ENCODE assay signal across 11 cellular contexts in genomic region chr2:158619496-158619895, GRCh38.
DNase-seq lines count a peak whose midpoint lies in the region; ATAC-seq and TF ChIP-seq lines count a peak whose summit lies in the region.
"Had no signal": no experiment of that assay in that cellular context is flagged by ENCODE, and none has a peak within 500 bp of the region (broad histone marks: within the 10 kb centered on the region; RNA-seq: fewer than 3 reads in every experiment).

No MANE protein-coding gene starts in this region.

- H3K36me3 ChIP-seq in HUES6 (ENCODE audit: control insufficient read depth, insufficient read depth, low read length): peaks cover 42% of the 10 kb centered on the region
- peaks cover 12% of the 10 kb centered on the region for H3K36me3 ChIP-seq in brain microvascular endothelial cell (replicated peaks)
- H3K36me3 ChIP-seq in mesendoderm (ENCODE audit: control insufficient read depth, insufficient read depth, low read length): peaks cover 4% of the 10 kb centered on the region

- peaks cover 11% of the 10 kb centered on the region for H3K4me1 ChIP-seq in HUES6 (ENCODE audit: control insufficient read depth, insufficient read depth, low read length)
- H3K4me1 ChIP-seq in mesendoderm (ENCODE audit: control insufficient read depth, low read depth, low read length): peaks cover 8% of the 10 kb centered on the region

- no peak overlapping the region for H3K27ac Mint-ChIP-seq in stimulated activated naive CD8-positive, alpha-beta T cell treated with anti-CD3 and anti-CD28 coated beads, Interleukin-15, amount 100 ng/mL, for 72 hours

- no peaks in the 10 kb centered on the region for H3K9me3 ChIP-seq in HUES6 (ENCODE audit: control insufficient read depth, insufficient read depth, low read depth, low read length)

- no CpG with 5 or more reads among the region's 2 CpGs for WGBS in mesendoderm (ENCODE audit: extremely low coverage, insufficient coverage, low lambda C conversion rate)

- H2AK5ac ChIP-seq in mesendoderm (ENCODE audit: low read length): peak overlapping the region; percentile 62

- in situ Hi-C loops in brain microvascular endothelial cell (cut with HindIII; ENCODE audit: low pct_ligation_motif_present, low sequenced_read_pairs): no loop called here

- H3K9ac ChIP-seq in HUES6 (ENCODE audit: low read length): no peak overlapping the region
- H3K9ac ChIP-seq in mesendoderm (ENCODE audit: low read length): no peak overlapping the region

- ATAC-seq in HG03565 (IDR thresholded peaks at IDR 0.05; ENCODE audit: unreplicated experiment) (no peak), HG02763 (IDR thresholded peaks at IDR 0.05; ENCODE audit: unreplicated experiment) (no peak)
- no peak for ATAC-seq in stimulated activated naive CD8-positive, alpha-beta T cell treated with anti-CD3 and anti-CD28 coated beads, Interleukin-15, amount 100 ng/mL, for 72 hours

- H3K56ac ChIP-seq in mesendoderm (ENCODE audit: low read length): peak overlapping the region; percentile 65

- H3K27ac ChIP-seq in HUES6 (ENCODE audit: low read depth, low read length) (peak overlapping the region; percentile 60), brain microvascular endothelial cell (peak overlapping the region; percentile 54), mesendoderm (ENCODE audit: low read depth, low read length) (peak overlapping the region; percentile 69)

- no peak overlapping the region for H3K18ac ChIP-seq in mesendoderm (ENCODE audit: low read length)

- no peaks in the 10 kb centered on the region for H3K79me2 ChIP-seq in mesendoderm (ENCODE audit: control insufficient read depth, insufficient read depth, low read length)

- no peak overlapping the region for H2BK120ac ChIP-seq in mesendoderm (ENCODE audit: low read depth, low read length)

- no peak overlapping the region for H3K23ac ChIP-seq in mesendoderm (ENCODE audit: low read length)

- H3K4me3 Mint-ChIP-seq in stimulated activated naive CD8-positive, alpha-beta T cell treated with anti-CD3 and anti-CD28 coated beads, Interleukin-15, amount 100 ng/mL, for 72 hours: no peak overlapping the region
- H3K4me3 Mint-ChIP-seq: nephron had no signal

- H3K4me2 ChIP-seq in mesendoderm (ENCODE audit: low read length): no peak overlapping the region

- H4K5ac ChIP-seq in mesendoderm (ENCODE audit: low read length): peak overlapping the region; percentile 40

- peak overlapping the region; percentile 85 for H2BK5ac ChIP-seq in mesendoderm (ENCODE audit: low read length)

- H3K9me3 Mint-ChIP-seq in stimulated activated naive CD8-positive, alpha-beta T cell treated with anti-CD3 and anti-CD28 coated beads, Interleukin-15, amount 100 ng/mL, for 72 hours: no peaks in the 10 kb centered on the region
- H3K9me3 Mint-ChIP-seq: nephron had no signal

- H3K4me3 ChIP-seq in HUES6 (ENCODE audit: low read depth, low read length) (no peak overlapping the region), brain microvascular endothelial cell (ENCODE audit: low read depth, low read length) (no peak overlapping the region), mesendoderm (ENCODE audit: low read length) (no peak overlapping the region)

- H2BK15ac ChIP-seq in mesendoderm (replicated peaks; ENCODE audit: low read depth): no peak overlapping the region

- no peak overlapping the region for H3K4ac ChIP-seq in mesendoderm (ENCODE audit: low read depth, low read length)

- H3K27me3 Mint-ChIP-seq in stimulated activated naive CD8-positive, alpha-beta T cell treated with anti-CD3 and anti-CD28 coated beads, Interleukin-15, amount 100 ng/mL, for 72 hours: no peaks in the 10 kb centered on the region

- no peaks in the 10 kb centered on the region for H3K4me1 Mint-ChIP-seq in stimulated activated naive CD8-positive, alpha-beta T cell treated with anti-CD3 and anti-CD28 coated beads, Interleukin-15, amount 100 ng/mL, for 72 hours
- H3K4me1 Mint-ChIP-seq: nephron had no signal

- peak; percentile 71 for DNase-seq in ELR (ENCODE audit: low read depth)
- DNase-seq in brain microvascular endothelial cell: peak; percentile 40
- peak; percentile 79 for DNase-seq in mesendoderm
- DNase-seq in central memory CD4-positive, alpha-beta T cell: no peak
- DNase-seq in stimulated activated naive CD8-positive, alpha-beta T cell treated with anti-CD3 and anti-CD28 coated beads, Interleukin-15, amount 100 ng/mL, for 72 hours: no peak
- DNase-seq: COR-L47, Karpas-422 had no signal

- H3K27me3 ChIP-seq in HUES6 (ENCODE audit: control insufficient read depth, insufficient read depth, low read length) (no peaks in the 10 kb centered on the region), brain microvascular endothelial cell (replicated peaks) (no peaks in the 10 kb centered on the region), mesendoderm (ENCODE audit: insufficient read depth, low read length, poor library complexity) (no peaks in the 10 kb centered on the region)

- TF ChIP-seq CTCF in brain microvascular endothelial cell (IDR thresholded peaks at IDR 0.05; ENCODE audit: low read depth, low read length, missing control alignments): no peak

- H4K8ac ChIP-seq in mesendoderm (ENCODE audit: low read depth, low read length): no peak overlapping the region

- no peaks in the 10 kb centered on the region for H3K79me1 ChIP-seq in mesendoderm (ENCODE audit: low read length)

Comparison
In these comparisons a context has a peak if more than half of its experiments do, and no peak if none do; other contexts are left out.
1. DNase-seq: peak in ELR (single experiment), brain microvascular endothelial cell (single experiment) and mesendoderm (single experiment); none in central memory CD4-positive, alpha-beta T cell (single experiment) and stimulated activated naive CD8-positive, alpha-beta T cell treated with anti-CD3 and anti-CD28 coated beads, Interleukin-15, amount 100 ng/mL, for 72 hours (0 of 2).
2. Peak in every context shown above with its lines, with median percentiles within 50 percentile points of each other: H3K27ac ChIP-seq.